ENCODE assay signal across 15 cellular contexts in genomic region chr11:28466506-28466905, GRCh38.
DNase-seq lines count a peak whose midpoint lies in the region; ATAC-seq and TF ChIP-seq lines count a peak whose summit lies in the region.
"Had no signal": no experiment of that assay in that cellular context is flagged by ENCODE, and none has a peak within 500 bp of the region (broad histone marks: within the 10 kb centered on the region; RNA-seq: fewer than 3 reads in every experiment).

No MANE protein-coding gene starts in this region.

- H3K27ac ChIP-seq in IMR-90 (ENCODE audit: insufficient read depth, low read length), result peak overlapping the region; percentile 38
- H3K27ac ChIP-seq in mesenchymal stem cell (ENCODE audit: low read length, poor library complexity, severe bottlenecking), result no peak overlapping the region
- H3K27ac ChIP-seq in neuronal stem cell (replicated peaks; ENCODE audit: low read length), result no peak overlapping the region
- H3K27ac ChIP-seq in A673 (ENCODE audit: low read depth, low read length, poor library complexity, severe bottlenecking), result no peak overlapping the region
- H3K27ac ChIP-seq: C4-2B had no signal

- no peak overlapping the region for H3K4me2 ChIP-seq in IMR-90 (ENCODE audit: low read depth, low read length)
- H3K4me2 ChIP-seq in mesenchymal stem cell (ENCODE audit: low read length, poor library complexity, severe bottlenecking), result no peak overlapping the region
- no peak overlapping the region for H3K4me2 ChIP-seq in neuronal stem cell (ENCODE audit: insufficient read depth, low read length, poor library complexity, severe bottlenecking)

- TF ChIP-seq RAD21 in IMR-90 (IDR thresholded peaks at IDR 0.05; ENCODE audit: low read length), result no peak

- BruUV-seq in IMR-90 (replicated peaks; lab: Mats Ljungman, UMichigan), result no TSS peak
- no TSS peak for BruUV-seq in A673 (replicated peaks; lab: Mats Ljungman, UMichigan)

- H3K79me1 ChIP-seq in IMR-90 (ENCODE audit: low read depth in 1 of 2, low read length in 2 of 2) (peaks cover 5 to 11% of the 10 kb centered on the region in 2 experiments; a peak in 3 of 4 replicates), mesenchymal stem cell (replicated peaks; ENCODE audit: low read length, poor library complexity, severe bottlenecking) (no peaks in the 10 kb centered on the region), neuronal stem cell (ENCODE audit: low read depth, low read length) (no peaks in the 10 kb centered on the region)

- dilution Hi-C loops in IMR-90 (cut with HindIII; ENCODE audit: low sequenced_read_pairs, unreplicated experiment), result no loop called here

- H2BK5ac ChIP-seq in IMR-90 (ENCODE audit: low read depth, low read length, poor library complexity, severe bottlenecking) (peak overlapping the region; percentile 25), mesenchymal stem cell (ENCODE audit: low read depth, low read length, poor library complexity, severe bottlenecking) (no peak overlapping the region), neuronal stem cell (ENCODE audit: low read length) (no peak overlapping the region)

- H3K36me3 ChIP-seq in IMR-90 (ENCODE audit: control insufficient read depth, insufficient read depth, low read length) (no peaks in the 10 kb centered on the region), mesenchymal stem cell (ENCODE audit: control insufficient read depth in 1 of 2, insufficient read depth in 2 of 2, low read depth in 1 of 2, low read length in 2 of 2) (no peaks in the 10 kb centered on the region), neuronal stem cell (replicated peaks in 1 of 2; ENCODE audit: control insufficient read depth in 2 of 2, insufficient read depth in 2 of 2, low read length in 2 of 2) (no peaks in the 10 kb centered on the region), A673 (ENCODE audit: insufficient read depth, low read length, poor library complexity, severe bottlenecking) (no peaks in the 10 kb centered on the region)
- H3K36me3 ChIP-seq: HAP-1 had no signal

- POLR2A ChIA-PET in IMR-90 (lab: Charles Lee; ENCODE audit: unreplicated experiment) (interaction anchor here (0.6 kb wide), 1 partner anchor 748 kb away, joined by 3 read pairs; no protein-coding TSS in a partner anchor), A673 (lab: Charles Lee; ENCODE audit: low non-redundant PET) (no interaction called here)

- H2BK15ac ChIP-seq in IMR-90 (ENCODE audit: low read depth, low read length), result peak overlapping the region; percentile 81; the same call in 2 of the 3 replicates
- H2BK15ac ChIP-seq in mesenchymal stem cell (ENCODE audit: low read depth, poor library complexity, severe bottlenecking), result no peak overlapping the region
- H2BK15ac ChIP-seq in neuronal stem cell (ENCODE audit: low read length), result no peak overlapping the region

- H3K56ac ChIP-seq in IMR-90 (ENCODE audit: extremely low read depth, insufficient read depth, low read length), result no peak overlapping the region

- H2AFZ ChIP-seq in IMR-90 (replicated peaks; ENCODE audit: low read length, poor library complexity) (peak overlapping the region; percentile 17), mesenchymal stem cell (ENCODE audit: low read depth, low read length) (no peak overlapping the region), neuronal stem cell (ENCODE audit: low read length) (peak overlapping the region; percentile 3)

- CTCF ChIA-PET in IMR-90 (lab: Yijun Ruan, JAX), result interaction anchor here (1.4 kb wide), 1 partner anchor 16 kb away, joined by 4 read pairs; no protein-coding TSS in a partner anchor
- CTCF ChIA-PET in A673 (lab: Charles Lee), result no interaction called here

- H4K8ac ChIP-seq in IMR-90 (ENCODE audit: low read depth in 2 of 2, low read length in 2 of 2) (peak overlapping the region; percentile 72 to 90), mesenchymal stem cell (ENCODE audit: low read length) (no peak overlapping the region), neuronal stem cell (ENCODE audit: low read depth, low read length) (no peak overlapping the region)

- TF ChIP-seq CTCF in IMR-90 (conservative IDR thresholded peaks at IDR 0.05; ENCODE audit: low read depth, low read length) (no peak), A673 (conservative IDR thresholded peaks at IDR 0.05; ENCODE audit: low read depth, low read length) (no peak)

- peak overlapping the region; percentile 85 for H2BK20ac ChIP-seq in IMR-90 (ENCODE audit: low read depth, low read length)

- H3K14ac ChIP-seq in IMR-90 (replicated peaks; ENCODE audit: low read depth, low read length), result peak overlapping the region; percentile 76
- no peak overlapping the region for H3K14ac ChIP-seq in mesenchymal stem cell (ENCODE audit: low read length in 2 of 2)
- H3K14ac ChIP-seq in neuronal stem cell (ENCODE audit: low read length), result no peak overlapping the region

- DNase-seq in IMR-90, result no peak
- no peak for DNase-seq in mesenchymal stem cell
- DNase-seq in neuronal stem cell (ENCODE audit: low spot score), result no peak
- no peak for DNase-seq in NCI-H446 (lab: John Stamatoyannopoulos, UW)
- DNase-seq in A673 (ENCODE audit: low spot score), result no peak
- DNase-seq: AML-193; Caco-2; CD4-positive, alpha-beta T cell; GF-D8; KG1 had no signal

- intact Hi-C loops in IMR-90 (cut with micrococcal nuclease), result loop anchor here (10.0 kb wide), 1 partner anchor 532 kb away; no protein-coding TSS in a partner anchor
- intact Hi-C loops in A673 (cut with micrococcal nuclease; ENCODE audit: unreplicated experiment), result no loop called here

- H2BK12ac ChIP-seq in mesenchymal stem cell (ENCODE audit: low read length in 2 of 2), result peak overlapping the region in 1 of 2 experiments; percentile 9
- no peak overlapping the region for H2BK12ac ChIP-seq in neuronal stem cell (ENCODE audit: low read length)

- H3K9ac ChIP-seq in IMR-90 (ENCODE audit: low read depth, low read length), result no peak overlapping the region
- H3K9ac ChIP-seq in mesenchymal stem cell (ENCODE audit: low read length), result no peak overlapping the region
- no peak overlapping the region for H3K9ac ChIP-seq in neuronal stem cell (ENCODE audit: low read depth, low read length, poor library complexity)

- WGBS in IMR-90 (ENCODE audit: extremely low coverage in 2 of 2, insufficient read length in 1 of 2), 2 experiments, result no CpG with 5 or more reads among the region's 7 CpGs
- 99% methylated on average over 7 of the region's 7 CpGs for WGBS in mesenchymal stem cell
- WGBS in neuronal stem cell (ENCODE audit: extremely low coverage in 2 of 2, insufficient read length in 2 of 2, insufficient replicate concordance in 1 of 2), 2 donors, result no CpG with 5 or more reads among the region's 7 CpGs

- H2AK5ac ChIP-seq in IMR-90 (ENCODE audit: low read depth, low read length) (peak overlapping the region; percentile 94), mesenchymal stem cell (ENCODE audit: low read length, severe bottlenecking) (no peak overlapping the region), neuronal stem cell (ENCODE audit: low read depth, low read length) (no peak overlapping the region)

- H4K5ac ChIP-seq in IMR-90 (ENCODE audit: low read depth, low read length), result peak overlapping the region; percentile 54

- H4K20me1 ChIP-seq in IMR-90 (ENCODE audit: insufficient read depth, low read length), result no peaks in the 10 kb centered on the region

- no peak for ATAC-seq in IMR-90 (ENCODE audit: low read depth)
- ATAC-seq in HG03095 (IDR thresholded peaks at IDR 0.05; ENCODE audit: unreplicated experiment), result no peak
- no peak for ATAC-seq in HG03025 (IDR thresholded peaks at IDR 0.05; ENCODE audit: low FRiP score, unreplicated experiment)
- ATAC-seq: HepG2 had no signal

- H3K4me1 ChIP-seq in IMR-90 (ENCODE audit: control insufficient read depth, insufficient read depth, low read length) (peaks cover 20% of the 10 kb centered on the region), mesenchymal stem cell (ENCODE audit: control insufficient read depth, insufficient read depth, low read depth, low read length) (no peaks in the 10 kb centered on the region), neuronal stem cell (ENCODE audit: control insufficient read depth in 2 of 2, insufficient read depth in 1 of 2, low read depth in 1 of 2, low read length in 2 of 2) (peaks cover 7 to 9% of the 10 kb centered on the region in 2 donors), A673 (ENCODE audit: insufficient read depth, low read length, poor library complexity, severe bottlenecking) (no peaks in the 10 kb centered on the region)
- H3K4me1 ChIP-seq: Caco-2, HAP-1 had no signal

- H3K9me3 ChIP-seq in IMR-90 (ENCODE audit: control insufficient read depth, insufficient read depth, low read length), result no peaks in the 10 kb centered on the region
- no peaks in the 10 kb centered on the region for H3K9me3 ChIP-seq in mesenchymal stem cell (ENCODE audit: control insufficient read depth, low read length)
- no peaks in the 10 kb centered on the region for H3K9me3 ChIP-seq in neuronal stem cell (replicated peaks in 1 of 2; ENCODE audit: control insufficient read depth in 2 of 2, insufficient read depth in 1 of 2, low read depth in 1 of 2, low read length in 2 of 2)
- H3K9me3 ChIP-seq in A673 (ENCODE audit: low read depth, low read length, poor library complexity, severe bottlenecking), result no peaks in the 10 kb centered on the region
- H3K9me3 ChIP-seq: Caco-2, HAP-1 had no signal

- no peak for TF ChIP-seq POLR2A in IMR-90 (IDR thresholded peaks at IDR 0.05; ENCODE audit: low read depth, low read length)

- no peak overlapping the region for H2AK9ac ChIP-seq in IMR-90 (replicated peaks; ENCODE audit: low read depth, low read length, poor library complexity)

- peak overlapping the region; percentile 94 for H2BK120ac ChIP-seq in IMR-90 (ENCODE audit: low read depth, low read length)
- no peak overlapping the region for H2BK120ac ChIP-seq in mesenchymal stem cell (ENCODE audit: low read depth, low read length)
- no peak overlapping the region for H2BK120ac ChIP-seq in neuronal stem cell (ENCODE audit: low read depth, low read length)

- H4K91ac ChIP-seq in IMR-90 (ENCODE audit: insufficient read depth, low read depth, low read length), result peak overlapping the region; percentile 96
- peak overlapping the region; percentile 54 for H4K91ac ChIP-seq in mesenchymal stem cell (ENCODE audit: low read length)
- no peak overlapping the region for H4K91ac ChIP-seq in neuronal stem cell (ENCODE audit: low read depth, low read length, poor library complexity)

- in situ Hi-C loops in IMR-90 (cut with MboI; ENCODE audit: low sequenced_read_pairs), result no loop called here

- H3K27me3 ChIP-seq in IMR-90 (ENCODE audit: control insufficient read depth, insufficient read depth, low read length) (no peaks in the 10 kb centered on the region), mesenchymal stem cell (ENCODE audit: control insufficient read depth in 1 of 2, insufficient read depth in 1 of 2, low read length in 2 of 2) (no peaks in the 10 kb centered on the region), neuronal stem cell (ENCODE audit: control insufficient read depth in 3 of 3, insufficient read depth in 3 of 3, low read depth in 1 of 3, low read length in 3 of 3) (no peaks in the 10 kb centered on the region), A673 (replicated peaks; ENCODE audit: insufficient read depth, low read depth, low read length, poor library complexity) (peaks cover 8% of the 10 kb centered on the region)

- H3K4me3 ChIP-seq in IMR-90 (ENCODE audit: insufficient read depth, low read depth, low read length) (no peak overlapping the region), mesenchymal stem cell (ENCODE audit: insufficient read depth in 1 of 2, low read depth in 1 of 2, low read length in 2 of 2) (no peak overlapping the region), neuronal stem cell (ENCODE audit: low read length in 2 of 2) (peak overlapping the region in 1 of 2 donors; percentile 11), A673 (ENCODE audit: low read depth, low read length, poor library complexity, severe bottlenecking) (no peak overlapping the region)
- H3K4me3 ChIP-seq: HAP-1 had no signal

- H3K18ac ChIP-seq in IMR-90 (ENCODE audit: low read depth, low read length) (peak overlapping the region; percentile 100), mesenchymal stem cell (ENCODE audit: low read depth in 1 of 2, low read length in 2 of 2) (peak overlapping the region in 1 of 2 experiments; percentile 13), neuronal stem cell (ENCODE audit: low read length) (no peak overlapping the region)

- H3K4ac ChIP-seq in IMR-90 (ENCODE audit: low read depth, low read length) (peak overlapping the region; percentile 96), mesenchymal stem cell (ENCODE audit: low read depth in 1 of 2, low read length in 2 of 2) (no peak overlapping the region), neuronal stem cell (ENCODE audit: low read length) (no peak overlapping the region)

- 0 out of 2 replicates have a peak, but pooled peaks cover 3% of the 10 kb centered on the region for H3K9me1 ChIP-seq in IMR-90 (ENCODE audit: insufficient read depth, low read length)

- H3K23ac ChIP-seq in IMR-90 (ENCODE audit: low read depth, low read length) (peak overlapping the region; percentile 80), mesenchymal stem cell (ENCODE audit: low read length in 2 of 2) (no peak overlapping the region), neuronal stem cell (ENCODE audit: low read depth, low read length, poor library complexity) (no peak overlapping the region)

Comparison
In these comparisons a context has a peak if more than half of its experiments do, and no peak if none do; other contexts are left out.
1. H4K8ac ChIP-seq: peak in IMR-90 (2 of 2); none in mesenchymal stem cell (single experiment) and neuronal stem cell (single experiment).